24 cellular contexts compared by ENCODE assay signal in the genomic region with DNA sequence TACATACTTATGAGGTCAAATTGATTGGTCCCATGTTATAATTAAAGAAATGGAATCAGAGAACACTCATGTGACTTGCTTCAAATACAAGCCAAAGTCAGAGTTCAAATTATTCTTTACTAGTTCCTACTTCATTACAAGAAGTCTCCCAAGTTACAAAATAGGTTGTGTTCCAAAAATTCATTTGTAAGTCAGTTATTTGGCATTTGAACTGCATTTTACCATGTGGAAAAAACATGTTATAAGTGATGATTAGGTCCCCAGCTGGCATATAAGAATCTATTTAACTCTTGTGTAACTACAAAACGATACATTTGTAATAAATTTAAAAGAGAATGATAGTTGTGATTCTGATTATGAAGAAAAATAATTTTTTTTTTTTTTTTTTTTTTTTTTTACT.
"Had no signal": no experiment of that assay in that cellular context is flagged by ENCODE, and none has a peak within 500 bp of the region (broad histone marks: within the 10 kb centered on the region; RNA-seq: fewer than 3 reads in every experiment).

No MANE protein-coding gene starts in this region.

- H3K9me3 Mint-ChIP-seq: mesothelial cell of epicardium; naive B cell; natural killer cell treated with Interleukin-12 subunit alpha and Interleukin-12 subunit beta and Interleukin-15 and Interleukin-18, amount 100 ng/mL, for 72 hours; stimulated activated naive B cell treated with anti-CD40 and anti-IgM and Interleukin-4, amounts not matched to agents 10 μg/mL and 1 μg/mL and 100 μg/mL, for 72 hours had no signal

- H3K27me3 ChIP-seq: hepatocyte, ovary, right atrium auricular region, right lobe of liver, stomach, testis, thyroid gland, transverse colon, upper lobe of left lung, vagina had no signal

- H3K9me3 ChIP-seq: left ventricle myocardium inferior, ovary, right atrium auricular region, right lobe of liver, stomach, testis, thyroid gland, transverse colon, upper lobe of left lung, vagina had no signal

- H3K36me3 Mint-ChIP-seq: natural killer cell treated with Interleukin-12 subunit alpha and Interleukin-12 subunit beta and Interleukin-15 and Interleukin-18, amount 100 ng/mL, for 72 hours had no signal

- H2AFZ ChIP-seq: hepatocyte had no signal

- DNase-seq: kidney; left colon; left ventricle myocardium inferior; mesendoderm; naive B cell; ovary; right lobe of liver; stimulated activated CD4-positive, alpha-beta T cell treated with anti-CD3 and anti-CD28 coated beads, Interleukin-1b, Interleukin-23, amount 100 ng/mL, for 48 hours; stimulated activated CD4-positive, alpha-beta T cell treated with anti-CD3 and anti-CD28 coated beads, Interleukin-2, amount 100 ng/mL, for 48 hours; stimulated activated naive B cell treated with anti-CD40 and anti-IgM and Interleukin-4, amounts not matched to agents 10 μg/mL and 1 μg/mL and 100 μg/mL, for 72 hours; stimulated activated naive CD8-positive, alpha-beta T cell treated with anti-CD3 and anti-CD28 coated beads, Interleukin-15, Interleukin-2, amounts not matched to agents 100 U/mL and 50 U/mL, for 24 hours; stomach; testis; thyroid gland; transverse colon; upper lobe of left lung had no signal

- H3K4me3 ChIP-seq: hepatocyte, left ventricle myocardium inferior, lung, ovary, right atrium auricular region, right lobe of liver, smooth muscle cell, stomach, testis, thyroid gland, transverse colon, upper lobe of left lung, vagina had no signal

- H3K4me1 ChIP-seq: right atrium auricular region, right lobe of liver, thyroid gland, transverse colon, vagina had no signal

- H3K27ac Mint-ChIP-seq: mesothelial cell of epicardium; naive B cell; natural killer cell treated with Interleukin-12 subunit alpha and Interleukin-12 subunit beta and Interleukin-15 and Interleukin-18, amount 100 ng/mL, for 72 hours; progenitor cell of endocrine pancreas; stimulated activated naive B cell treated with anti-CD40 and anti-IgM and Interleukin-4, amounts not matched to agents 10 μg/mL and 1 μg/mL and 100 μg/mL, for 72 hours had no signal

- H3K36me3 ChIP-seq: ovary, transverse colon, vagina had no signal

- H3K27ac ChIP-seq: hepatocyte, left ventricle myocardium inferior, ovary, right atrium auricular region, right lobe of liver, stomach, testis, thyroid gland, transverse colon, upper lobe of left lung, vagina had no signal

- H3K4me2 ChIP-seq: hepatocyte, smooth muscle cell had no signal

- H3K4me1 Mint-ChIP-seq: stimulated activated naive B cell treated with anti-CD40 and anti-IgM and Interleukin-4, amounts not matched to agents 10 μg/mL and 1 μg/mL and 100 μg/mL, for 72 hours had no signal

- H3K27me3 Mint-ChIP-seq: naive B cell; natural killer cell treated with Interleukin-12 subunit alpha and Interleukin-12 subunit beta and Interleukin-15 and Interleukin-18, amount 100 ng/mL, for 72 hours; progenitor cell of endocrine pancreas; stimulated activated naive B cell treated with anti-CD40 and anti-IgM and Interleukin-4, amounts not matched to agents 10 μg/mL and 1 μg/mL and 100 μg/mL, for 72 hours had no signal

- H3K4me3 Mint-ChIP-seq: mesothelial cell of epicardium; naive B cell; natural killer cell treated with Interleukin-12 subunit alpha and Interleukin-12 subunit beta and Interleukin-15 and Interleukin-18, amount 100 ng/mL, for 72 hours; stimulated activated naive B cell treated with anti-CD40 and anti-IgM and Interleukin-4, amounts not matched to agents 10 μg/mL and 1 μg/mL and 100 μg/mL, for 72 hours had no signal

- ATAC-seq: left colon; natural killer cell treated with Interleukin-12 subunit alpha and Interleukin-12 subunit beta and Interleukin-15 and Interleukin-18, amount 100 ng/mL, for 72 hours; right lobe of liver; stimulated activated naive B cell treated with anti-CD40 and anti-IgM and Interleukin-4, amounts not matched to agents 10 μg/mL and 1 μg/mL and 100 μg/mL, for 72 hours; stimulated activated naive CD8-positive, alpha-beta T cell treated with anti-CD3 and anti-CD28 coated beads, Interleukin-15, Interleukin-2, amounts not matched to agents 100 U/mL and 50 U/mL, for 24 hours had no signal
